ENCODE assay signal across 9 cellular contexts in genomic region chrX:129956765-129957164, GRCh38. TPM values are rescaled to one million over a fixed set of nuclear protein-coding genes. Genes with fewer than 3 reads are reported as not detected.
DNase-seq lines count a peak whose midpoint lies in the region; ATAC-seq and TF ChIP-seq lines count a peak whose summit lies in the region.
"Had no signal": no experiment of that assay in that cellular context is flagged by ENCODE, and none has a peak within 500 bp of the region (broad histone marks: within the 10 kb centered on the region; RNA-seq: fewer than 3 reads in every experiment).

No MANE protein-coding gene starts in this region.

- POLR2A ChIA-PET in CD4-positive, alpha-beta memory T cell (lab: Charles Lee; ENCODE audit: partially characterized antibody): interaction anchor here (1.5 kb wide), 1 partner anchor 23 kb away, joined by 4 read pairs; no protein-coding TSS in a partner anchor

- no peak overlapping the region for H3K27ac ChIP-seq in CD4-positive, alpha-beta memory T cell (ENCODE audit: low read depth, low read length)
- H3K27ac ChIP-seq in ovary: peak overlapping the region in 1 of 2 donors; percentile 72

- peaks cover 22% of the 10 kb centered on the region for H3K4me1 ChIP-seq in CD4-positive, alpha-beta memory T cell (ENCODE audit: insufficient read depth, low read length)
- no peaks in the 10 kb centered on the region for H3K4me1 ChIP-seq in ovary (ENCODE audit: insufficient read depth)

- TF ChIP-seq CTCF in ovary (IDR thresholded peaks at IDR 0.05): no peak

- intact Hi-C loops in CD4-positive, alpha-beta memory T cell (cut with micrococcal nuclease): no loop called here
- intact Hi-C loops in dendritic cell treated with granulocyte-macrophage colony-stimulating factor and Interleukin-4, amounts not matched to agents 40 ng/mL and 50 ng/mL, for 4 days (cut with micrococcal nuclease): no loop called here
- intact Hi-C loops in ovary (cut with DNase I): no loop called here

- ATAC-seq in HG02610 (IDR thresholded peaks at IDR 0.05; ENCODE audit: unreplicated experiment): no peak

- H3K36me3 Mint-ChIP-seq in CD4-positive, alpha-beta memory T cell: peaks cover 0 to 5% of the 10 kb centered on the region in 2 donors
- H3K36me3 Mint-ChIP-seq in IgD-negative memory B cell: peaks cover 2% of the 10 kb centered on the region
- H3K36me3 Mint-ChIP-seq in dendritic cell treated with granulocyte-macrophage colony-stimulating factor and Interleukin-4, amounts not matched to agents 40 ng/mL and 50 ng/mL, for 4 days (ENCODE audit: low read depth): no peaks in the 10 kb centered on the region

- H3K27ac Mint-ChIP-seq in CD4-positive, alpha-beta memory T cell: peak overlapping the region in 2 of 7 donors; percentile 15 to 99
- peak overlapping the region in 2 of 3 donors; percentile 7 to 67 for H3K27ac Mint-ChIP-seq in IgD-negative memory B cell
- peak overlapping the region; percentile 90 for H3K27ac Mint-ChIP-seq in dendritic cell treated with granulocyte-macrophage colony-stimulating factor and Interleukin-4, amounts not matched to agents 40 ng/mL and 50 ng/mL, for 4 days
- H3K27ac Mint-ChIP-seq: stimulated activated naive CD8-positive, alpha-beta T cell treated with anti-CD3 and anti-CD28 coated beads, Interleukin-15, Interleukin-2, amounts not matched to agents 100 ng/mL and 50 ng/mL, for 24 hours had no signal

- no peaks in the 10 kb centered on the region for H3K27me3 ChIP-seq in CD4-positive, alpha-beta memory T cell (ENCODE audit: insufficient read depth, low read length)
- H3K27me3 ChIP-seq in ovary: no peaks in the 10 kb centered on the region

- peaks cover 0 to 4% (median 0%) of the 10 kb centered on the region in 8 donors for H3K9me3 Mint-ChIP-seq in CD4-positive, alpha-beta memory T cell
- H3K9me3 Mint-ChIP-seq in IgD-negative memory B cell: no peaks in the 10 kb centered on the region
- H3K9me3 Mint-ChIP-seq in dendritic cell treated with granulocyte-macrophage colony-stimulating factor and Interleukin-4, amounts not matched to agents 40 ng/mL and 50 ng/mL, for 4 days: no peaks in the 10 kb centered on the region
- H3K9me3 Mint-ChIP-seq: stimulated activated naive CD8-positive, alpha-beta T cell treated with anti-CD3 and anti-CD28 coated beads, Interleukin-15, Interleukin-2, amounts not matched to agents 100 ng/mL and 50 ng/mL, for 24 hours had no signal

- H3K27me3 Mint-ChIP-seq in CD4-positive, alpha-beta memory T cell: peaks cover 2% of the 10 kb centered on the region in 2 donors
- H3K27me3 Mint-ChIP-seq in IgD-negative memory B cell: peaks cover 2% of the 10 kb centered on the region
- H3K27me3 Mint-ChIP-seq in dendritic cell treated with granulocyte-macrophage colony-stimulating factor and Interleukin-4, amounts not matched to agents 40 ng/mL and 50 ng/mL, for 4 days: peaks cover 18% of the 10 kb centered on the region
- H3K27me3 Mint-ChIP-seq: stimulated activated naive CD8-positive, alpha-beta T cell treated with anti-CD3 and anti-CD28 coated beads, Interleukin-15, Interleukin-2, amounts not matched to agents 100 ng/mL and 50 ng/mL, for 24 hours had no signal

- no peak for DNase-seq in CD4-positive, alpha-beta memory T cell
- no peak for DNase-seq in ovary
- no peak for DNase-seq in NCI-H510A (lab: John Stamatoyannopoulos, UW)
- no peak for DNase-seq in putamen (ENCODE audit: low spot score)
- no peak for DNase-seq in NCI-H524 (lab: John Stamatoyannopoulos, UW)

- peaks cover 12 to 47% (median 23%) of the 10 kb centered on the region in 4 donors for H3K4me1 Mint-ChIP-seq in CD4-positive, alpha-beta memory T cell
- peaks cover 11 to 25% (median 18%) of the 10 kb centered on the region in 3 donors for H3K4me1 Mint-ChIP-seq in IgD-negative memory B cell
- peaks cover 35% of the 10 kb centered on the region for H3K4me1 Mint-ChIP-seq in dendritic cell treated with granulocyte-macrophage colony-stimulating factor and Interleukin-4, amounts not matched to agents 40 ng/mL and 50 ng/mL, for 4 days (ENCODE audit: low read depth)

- no peak for TF ChIP-seq POLR2A in ovary (IDR thresholded peaks at IDR 0.05)

- H3K4me3 ChIP-seq in CD4-positive, alpha-beta memory T cell (ENCODE audit: low read length in 2 of 2): no peak overlapping the region
- H3K4me3 ChIP-seq in ovary: peak overlapping the region; percentile 36

- no peak for TF ChIP-seq EP300 in ovary (IDR thresholded peaks at IDR 0.05)

- peak overlapping the region in 7 of 8 donors; percentile 34 to 75 (median 53) for H3K4me3 Mint-ChIP-seq in CD4-positive, alpha-beta memory T cell
- H3K4me3 Mint-ChIP-seq in IgD-negative memory B cell: peak overlapping the region in 3 of 4 donors; percentile 28 to 72 (median 55)
- H3K4me3 Mint-ChIP-seq in dendritic cell treated with granulocyte-macrophage colony-stimulating factor and Interleukin-4, amounts not matched to agents 40 ng/mL and 50 ng/mL, for 4 days: peak overlapping the region; percentile 66

- WGBS in ovary, 3 donors: 23 to 44% (median 31%) methylated on average over 20 of the region's 20 CpGs

- H3K9me3 ChIP-seq in CD4-positive, alpha-beta memory T cell (ENCODE audit: control insufficient read depth in 1 of 2, low read length in 2 of 2): no peaks in the 10 kb centered on the region
- H3K9me3 ChIP-seq in ovary: no peaks in the 10 kb centered on the region

- no peaks in the 10 kb centered on the region for H3K36me3 ChIP-seq in CD4-positive, alpha-beta memory T cell (ENCODE audit: insufficient read depth, low read length)
- H3K36me3 ChIP-seq in ovary: no peaks in the 10 kb centered on the region

- CTCF ChIA-PET in CD4-positive, alpha-beta memory T cell (lab: Charles Lee; ENCODE audit: partially characterized antibody): interaction anchor here (1.1 kb wide), 1 partner anchor 31 kb away, joined by 3 read pairs; no protein-coding TSS in a partner anchor

RNA-seq across cellular contexts. Expression of gene BCORL1, which starts 25.7 kb away (rescaled TPM):
- total RNA-seq in CD4-positive, alpha-beta memory T cell: 10 to 100 TPM; 14.0 to 14.2 TPM
- polyA plus RNA-seq in CD4-positive, alpha-beta memory T cell: 1 to 10 TPM in 1 of 2 donors, under 1 TPM in 1; 0.09 to 4.5 TPM
- 3.2 TPM for polyA plus RNA-seq in IgD-negative memory B cell
- 10 to 100 TPM in 5 of 7 donors, 1 to 10 TPM in 2; 3.3 to 45.1 (median 24.1) TPM for total RNA-seq in ovary
- polyA plus RNA-seq in ovary: 1 to 10 TPM; 6.1 to 9.3 TPM

RNA-seq across cellular contexts. Expression of gene UTP14A, which starts 50.8 kb away (rescaled TPM):
- 10 to 100 TPM; 17.7 to 19.2 TPM for total RNA-seq in CD4-positive, alpha-beta memory T cell
- polyA plus RNA-seq in CD4-positive, alpha-beta memory T cell: 10 to 100 TPM in 1 of 2 donors, 1 to 10 TPM in 1; 2.5 to 12.7 TPM
- 15.9 TPM for polyA plus RNA-seq in IgD-negative memory B cell
- total RNA-seq in ovary: 10 to 100 TPM; 11.7 to 22.6 (median 15.6) TPM
- polyA plus RNA-seq in ovary: 10 to 100 TPM; 12.9 to 36.6 TPM
